11 cellular contexts compared by ENCODE assay signal in genomic region chr4:56668267-56668666, GRCh38. TPM values are rescaled to one million over a fixed set of nuclear protein-coding genes. Genes with fewer than 3 reads are reported as not detected.
A peak's percentile ranks its signal among the peaks of the same experiment; 100 is the strongest.
DNase-seq lines count a peak whose midpoint lies in the region; ATAC-seq, FAIRE-seq and TF ChIP-seq lines count a peak whose summit lies in the region.
"Had no signal": no experiment of that assay in that cellular context is flagged by ENCODE, and none has a peak within 500 bp of the region (broad histone marks: within the 10 kb centered on the region; RNA-seq: fewer than 3 reads in every experiment).

No MANE protein-coding gene starts in this region.

- H3K9me1 ChIP-seq in K562 (ENCODE audit: control insufficient read depth, insufficient read depth, low read length), result no peaks in the 10 kb centered on the region

- in situ Hi-C loops in K562 (cut with MboI), result no loop called here

- H3K4me2 ChIP-seq in SK-N-SH (no peak overlapping the region), K562 (ENCODE audit: insufficient read depth, low read length) (no peak overlapping the region)
- H3K4me2 ChIP-seq: BLaER1 treated with 17β-estradiol and CSF1 and Interleukin-3, amounts not matched to agents 10 nM and 100 nM had no signal

- WGBS in SK-N-SH (ENCODE audit: low lambda C conversion rate), result 75% methylated on average over 4 of the region's 4 CpGs
- 0% methylated on average over 4 of the region's 4 CpGs for WGBS in K562 (ENCODE audit: insufficient coverage, low coverage, missing lambda C conversion rate)

- no peaks in the 10 kb centered on the region for H3K4me1 Mint-ChIP-seq in osteocyte (ENCODE audit: unreplicated experiment)
- no peaks in the 10 kb centered on the region for H3K4me1 Mint-ChIP-seq in activated T-cell treated with anti-CD3 and anti-CD28 coated beads, Interleukin-2, amount 50 U/mL, for 4 hours (ENCODE audit: low read depth)

- no peak for DNase-seq in SK-N-SH
- DNase-seq in K562 (ENCODE audit: extremely low read depth in 1 of 4, low spot score in 3 of 4), result peak in 2 of 4 experiments; percentile 14 to 25
- no peak for DNase-seq in osteocyte (ENCODE audit: extremely low spot score, unreplicated experiment)
- DNase-seq in kidney, result no peak
- DNase-seq in activated T-cell treated with anti-CD3 and anti-CD28 coated beads, Interleukin-2, amount 50 U/mL, for 4 hours, result no peak
- DNase-seq: activated naive CD4-positive, alpha-beta T cell; NCI-H1930 had no signal

- no peaks in the 10 kb centered on the region for H3K79me2 ChIP-seq in SK-N-SH (ENCODE audit: insufficient read depth)
- H3K79me2 ChIP-seq in K562 (ENCODE audit: control insufficient read depth, insufficient read depth, low read length), result no peaks in the 10 kb centered on the region

- no peaks in the 10 kb centered on the region for H3K9me3 ChIP-seq in SK-N-SH
- peaks cover 2% of the 10 kb centered on the region; the same call in 1 of the 2 replicates for H3K9me3 ChIP-seq in K562 (replicated peaks; ENCODE audit: control insufficient read depth, insufficient read depth, low read depth, low read length)
- H3K9me3 ChIP-seq in kidney (ENCODE audit: control insufficient read depth in 1 of 2, low read length in 2 of 2), result no peaks in the 10 kb centered on the region

- H3K9me3 Mint-ChIP-seq in osteocyte (ENCODE audit: unreplicated experiment), result peaks cover 4% of the 10 kb centered on the region
- peaks cover 12% of the 10 kb centered on the region for H3K9me3 Mint-ChIP-seq in activated T-cell treated with anti-CD3 and anti-CD28 coated beads, Interleukin-2, amount 50 U/mL, for 4 hours

- peak; percentile 30 for TF ChIP-seq CTCF in SK-N-SH (IDR thresholded peaks at IDR 0.05)
- TF ChIP-seq CTCF in K562 (IDR thresholded peaks at IDR 0.05 in 2 of 3, conservative IDR thresholded peaks at IDR 0.05 in 1 of 3; ENCODE audit: insufficient read depth in 2 of 3, low read depth in 1 of 3, low read length in 3 of 3), result peak; percentile 45 to 65 (median 54); a peak in 5 of 6 replicates
- peak; percentile 25 for TF ChIP-seq CTCF in osteocyte (IDR thresholded peaks at IDR 0.05)
- no peak for TF ChIP-seq CTCF in kidney (IDR thresholded peaks at IDR 0.05; ENCODE audit: borderline replicate concordance, extremely low read depth, insufficient read depth)

- H4K20me1 ChIP-seq in SK-N-SH (ENCODE audit: insufficient read depth), result no peaks in the 10 kb centered on the region
- no peaks in the 10 kb centered on the region for H4K20me1 ChIP-seq in K562 (replicated peaks; ENCODE audit: control insufficient read depth, insufficient read depth, low read length)
- H4K20me1 ChIP-seq: BLaER1 treated with 17β-estradiol and CSF1 and Interleukin-3, amounts not matched to agents 10 nM and 100 nM had no signal

- no peak overlapping the region for H3K4me3 Mint-ChIP-seq in osteocyte (ENCODE audit: unreplicated experiment)
- H3K4me3 Mint-ChIP-seq in activated T-cell treated with anti-CD3 and anti-CD28 coated beads, Interleukin-2, amount 50 U/mL, for 4 hours, result no peak overlapping the region

- H3K27me3 ChIP-seq in SK-N-SH (ENCODE audit: insufficient read depth) (0 out of 2 replicates have a peak, but pooled peaks cover 8% of the 10 kb centered on the region), K562 (ENCODE audit: control insufficient read depth in 2 of 2, insufficient read depth in 2 of 2, low read length in 2 of 2) (peaks cover 0 to 5% of the 10 kb centered on the region in 2 experiments; a peak in 2 of 5 replicates)

- POLR2A ChIA-PET in SK-N-SH (lab: Yijun Ruan, JAX) (no interaction called here), K562 (lab: Yijun Ruan, JAX) (interaction anchor here (0.6 kb wide), 2 partner anchors 19 to 65 kb away, joined by 3 read pairs; no protein-coding TSS in a partner anchor)

- H2AFZ ChIP-seq in SK-N-SH (ENCODE audit: low read depth) (no peak overlapping the region), K562 (ENCODE audit: low read depth, low read length) (no peak overlapping the region)

- no peaks in the 10 kb centered on the region for H3K9me2 ChIP-seq in SK-N-SH

- H3K9ac ChIP-seq in SK-N-SH, result no peak overlapping the region
- H3K9ac ChIP-seq in K562 (ENCODE audit: insufficient read depth in 1 of 2, low read depth in 2 of 2, low read length in 2 of 2), result no peak overlapping the region
- no peak overlapping the region for H3K9ac ChIP-seq in kidney (ENCODE audit: low read length in 2 of 2)
- H3K9ac ChIP-seq: BLaER1 treated with 17β-estradiol and CSF1 and Interleukin-3, amounts not matched to agents 10 nM and 100 nM had no signal

- H3K36me3 Mint-ChIP-seq in osteocyte (ENCODE audit: unreplicated experiment), result no peaks in the 10 kb centered on the region
- H3K36me3 Mint-ChIP-seq in activated T-cell treated with anti-CD3 and anti-CD28 coated beads, Interleukin-2, amount 50 U/mL, for 4 hours (ENCODE audit: insufficient read depth), result no peaks in the 10 kb centered on the region

- BruUV-seq in K562 (replicated peaks; lab: Mats Ljungman, UMichigan), result no TSS peak

- FAIRE-seq in K562 (lab: Jason Lieb, UNC), result no peak
- no peak for FAIRE-seq in kidney (lab: Jason Lieb, UNC)

- H3K4me1 ChIP-seq in SK-N-SH (ENCODE audit: control insufficient read depth in 1 of 2, insufficient read depth in 2 of 2, low read depth in 1 of 2, low read length in 1 of 2) (no peaks in the 10 kb centered on the region), K562 (replicated peaks in 1 of 2; ENCODE audit: control insufficient read depth in 2 of 2, insufficient read depth in 2 of 2, low read length in 2 of 2) (no peaks in the 10 kb centered on the region), kidney (ENCODE audit: control insufficient read depth in 1 of 2, insufficient read depth in 1 of 2, low read depth in 1 of 2, low read length in 2 of 2) (no peaks in the 10 kb centered on the region)

- H3K27me3 Mint-ChIP-seq in osteocyte (ENCODE audit: unreplicated experiment), result peaks cover 54% of the 10 kb centered on the region
- H3K27me3 Mint-ChIP-seq in activated T-cell treated with anti-CD3 and anti-CD28 coated beads, Interleukin-2, amount 50 U/mL, for 4 hours (ENCODE audit: low read depth), result peaks cover 2% of the 10 kb centered on the region

- H3K27ac ChIP-seq in SK-N-SH (ENCODE audit: low read depth in 2 of 2, low read length in 1 of 2), result no peak overlapping the region
- H3K27ac ChIP-seq in K562 (ENCODE audit: extremely low read depth, low read depth, low read length), result no peak overlapping the region
- H3K27ac ChIP-seq in kidney (ENCODE audit: low read depth in 2 of 2, low read length in 2 of 2), result no peak overlapping the region
- H3K27ac ChIP-seq: BLaER1 treated with 17β-estradiol and CSF1 and Interleukin-3, amounts not matched to agents 10 nM and 100 nM had no signal

- CTCF ChIA-PET in SK-N-SH (lab: Yijun Ruan, JAX), result interaction anchor here (0.9 to 3.7 kb wide), 2 partner anchors 11 to 131 kb away, joined by 3 to 11 read pairs; no protein-coding TSS in a partner anchor
- CTCF ChIA-PET in K562 (lab: Yijun Ruan, JAX; ENCODE audit: low intra/inter-chr PET ratio), result interaction anchor here (1.3 kb wide), 1 partner anchor 132 kb away, joined by 10 read pairs; no protein-coding TSS in a partner anchor

- no peak for TF ChIP-seq POLR2A in K562 (conservative IDR thresholded peaks at IDR 0.05)

- ATAC-seq in SK-N-SH treated with all-trans-retinoic acid at 6 μM for 48 hours (no peak), K562 (peak; percentile 63; the same call in 2 of the 3 replicates), HG03097 (IDR thresholded peaks at IDR 0.05; ENCODE audit: low FRiP score, unreplicated experiment) (no peak)
- no peak for ATAC-seq in activated T-cell treated with anti-CD3 and anti-CD28 coated beads, Interleukin-2, amount 50 U/mL, for 4 hours

- H3K4me3 ChIP-seq in SK-N-SH (ENCODE audit: low read depth in 2 of 2, low read length in 1 of 2), result no peak overlapping the region; a peak in 1 of 4 replicates
- H3K4me3 ChIP-seq in K562, result no peak overlapping the region
- H3K4me3 ChIP-seq in kidney (ENCODE audit: low read length in 2 of 2), result no peak overlapping the region
- H3K4me3 ChIP-seq: BLaER1 treated with 17β-estradiol and CSF1 and Interleukin-3, amounts not matched to agents 10 nM and 100 nM had no signal

- H3K36me3 ChIP-seq in SK-N-SH (replicated peaks in 1 of 2; ENCODE audit: control insufficient read depth in 1 of 2, insufficient read depth in 2 of 2, low read length in 1 of 2) (no peaks in the 10 kb centered on the region), K562 (ENCODE audit: control insufficient read depth, insufficient read depth, low read length) (no peaks in the 10 kb centered on the region), kidney (ENCODE audit: control insufficient read depth in 1 of 2, insufficient read depth in 2 of 2, low read length in 2 of 2) (no peaks in the 10 kb centered on the region)
- H3K36me3 ChIP-seq: BLaER1 treated with 17β-estradiol and CSF1 and Interleukin-3, amounts not matched to agents 10 nM and 100 nM had no signal

- TF ChIP-seq RAD21 in SK-N-SH (IDR thresholded peaks at IDR 0.05; ENCODE audit: low read length) (peak; percentile 20; the same call in 1 of the 2 replicates), Ishikawa (IDR thresholded peaks at IDR 0.05; ENCODE audit: low read depth) (peak; percentile 58), K562 (CRISPR knock-in tag; conservative IDR thresholded peaks at IDR 0.05 in 1 of 2, IDR thresholded peaks at IDR 0.05 in 1 of 2) (peak; percentile 62 to 65)

- TF ChIP-seq EP300 in SK-N-SH (IDR thresholded peaks at IDR 0.05; ENCODE audit: borderline replicate concordance in 1 of 2, low read depth in 1 of 2, low read length in 1 of 2) (no peak), Ishikawa (IDR thresholded peaks at IDR 0.05; ENCODE audit: borderline replicate concordance) (no peak), K562 (IDR thresholded peaks at IDR 0.05; ENCODE audit: low read length) (no peak)

- intact Hi-C loops in K562 (cut with micrococcal nuclease), result loop anchor here (1.0 kb wide), 1 partner anchor 132 kb away; no protein-coding TSS in a partner anchor
- intact Hi-C loops in kidney (cut with DNase I), result no loop called here

- H3K27ac Mint-ChIP-seq in osteocyte (ENCODE audit: unreplicated experiment), result no peak overlapping the region

- H3F3A ChIP-seq in SK-N-SH (replicated peaks; ENCODE audit: insufficient read depth), result no peaks in the 10 kb centered on the region

RNA-seq across cellular contexts. Expression of gene HOPX, which starts 12.8 kb away (rescaled TPM):
- polyA plus RNA-seq in SK-N-SH (2012; rRNA removed) (0.05 and 0.08 TPM in 2 replicates), K562 (2011; rRNA removed) (not detected in 2 replicates), K562 (2014; fragmentation: Illumina TruSeq; extraction: Trizol) (not detected in 2 replicates), K562 (2014; fragmentation: Nextera tagmentation; extraction: Ambion mirVana) (not detected), K562 (2014; rRNA removed) (not detected in 2 replicates), kidney (ENCODE audit: insufficient read depth, low read depth, low replicate concordance) (8.9 TPM)
- polyA plus RNA-seq in SK-N-SH (2012; cell fraction: cytosol; rRNA removed), result 0.05 and 0.08 TPM in 2 replicates
- polyA plus RNA-seq in SK-N-SH (2012; cell fraction: nucleus; rRNA removed), result not detected in 2 replicates
- not detected in 2 replicates for total RNA-seq in K562 (2011; cell fraction: chromatin; rRNA removed; ENCODE audit: low replicate concordance)
- total RNA-seq in K562 (2011; cell fraction: nucleolus; rRNA removed), result not detected in 2 replicates
- not detected in 2 replicates for total RNA-seq in K562 (2011; cell fraction: nucleoplasm; rRNA removed)
- total RNA-seq in K562 (2014; rRNA removed) (not detected in 2 replicates), K562 (2014; rRNA removed; fragmentation: Illumina TruSeq; extraction: Trizol) (not detected in 2 replicates), K562 (2015; rRNA removed; fragmentation: Illumina TruSeq; extraction: Trizol) (not detected in 2 replicates), K562 (2021) (0.24 and 0.27 TPM in 2 replicates), osteocyte (0.35 TPM in 1 of 2 replicates, not detected in the other), kidney (17.6 TPM)
- polyA plus RNA-seq in K562 (2011; cell fraction: cytosol; rRNA removed), result not detected in 2 replicates
- not detected in 2 replicates for polyA plus RNA-seq in K562 (2011; cell fraction: nucleus; rRNA removed)
- polyA plus RNA-seq in K562 (2012), result not detected in 2 replicates
- polyA minus RNA-seq in K562 (2011; rRNA and poly(A)+ RNA removed), result not detected in 2 replicates
- polyA minus RNA-seq in K562 (2011; cell fraction: cytosol; rRNA and poly(A)+ RNA removed), result not detected in 2 replicates
- polyA minus RNA-seq in K562 (2011; cell fraction: nucleus; rRNA and poly(A)+ RNA removed), result not detected in 2 replicates
- total RNA-seq in activated T-cell treated with anti-CD3 and anti-CD28 coated beads, Interleukin-2, amount 50 U/mL, for 4 hours, result 100 to 1,000 TPM in 1 of 3 donors, 10 to 100 TPM in 2; 27.3 to 121 (median 95.5) TPM

Comparison
In these comparisons a context has a peak if more than half of its experiments do, and no peak if none do; other contexts are left out.
1. RNA of gene HOPX, which starts 12.8 kb away (total RNA-seq): 27.3 to 121 TPM in activated T-cell treated with anti-CD3 and anti-CD28 coated beads, Interleukin-2, amount 50 U/mL, for 4 hours and 17.6 TPM in kidney (single experiment); 0.35 TPM in osteocyte and 0.24 to 0.27 TPM in K562; every median in the first group is over 10 times any median in the second.
2. Of the 27 proteins assayed by ChIP-seq in both K562 and SK-N-SH: peak only in K562: SMC3; only in SK-N-SH: none; in both: CTCF and RAD21; in neither: 24.